17 cellular contexts compared by ENCODE assay signal in genomic region chr6:134961366-134961765, GRCh38.
"Had no signal": no experiment of that assay in that cellular context is flagged by ENCODE, and none has a peak within 500 bp of the region (broad histone marks: within the 10 kb centered on the region; RNA-seq: fewer than 3 reads in every experiment).

No MANE protein-coding gene starts in this region.

- H3K4me3 Mint-ChIP-seq: naive B cell; neural crest cell; stimulated activated naive B cell treated with anti-CD40 and anti-IgM and Interleukin-4, amounts not matched to agents 10 μg/mL and 1 μg/mL and 100 μg/mL, for 72 hours; type B pancreatic cell had no signal

- H3K27me3 Mint-ChIP-seq: naive B cell; stimulated activated naive B cell treated with anti-CD40 and anti-IgM and Interleukin-4, amounts not matched to agents 10 μg/mL and 1 μg/mL and 100 μg/mL, for 72 hours; type B pancreatic cell had no signal

- DNase-seq: cortex of kidney; dorsolateral prefrontal cortex; effector CD8-positive, alpha-beta T cell; foreskin melanocyte; head of caudate nucleus; left colon; mesendoderm; naive B cell; posterior cingulate gyrus; spleen; stimulated activated CD4-positive, alpha-beta T cell treated with anti-CD3 and anti-CD28 coated beads, Interleukin-15, amount 100 ng/mL, for 24 hours; stimulated activated CD4-positive, alpha-beta T cell treated with anti-CD3 and anti-CD28 coated beads, Interleukin-1b, Interleukin-23, amount 100 ng/mL, for 48 hours; stimulated activated CD4-positive, alpha-beta T cell treated with anti-CD3 and anti-CD28 coated beads, Interleukin-4, amount 100 ng/mL, for 24 hours; stimulated activated naive B cell treated with anti-CD40 and anti-IgM and Interleukin-4, amounts not matched to agents 10 μg/mL and 1 μg/mL and 100 μg/mL, for 72 hours had no signal

- H3K4me1 Mint-ChIP-seq: naive B cell; neural crest cell; stimulated activated naive B cell treated with anti-CD40 and anti-IgM and Interleukin-4, amounts not matched to agents 10 μg/mL and 1 μg/mL and 100 μg/mL, for 72 hours had no signal

- ATAC-seq: left colon; sciatic nerve; stimulated activated naive B cell treated with anti-CD40 and anti-IgM and Interleukin-4, amounts not matched to agents 10 μg/mL and 1 μg/mL and 100 μg/mL, for 72 hours had no signal

- H3K9me3 Mint-ChIP-seq: type B pancreatic cell had no signal

- H3K27ac Mint-ChIP-seq: naive B cell; stimulated activated naive B cell treated with anti-CD40 and anti-IgM and Interleukin-4, amounts not matched to agents 10 μg/mL and 1 μg/mL and 100 μg/mL, for 72 hours; type B pancreatic cell had no signal
